ENCODE assay signal across 1 cellular context in genomic region chr20:2986466-2986865, GRCh38.
TF ChIP-seq lines count a peak whose summit lies in the region.

No MANE protein-coding gene starts in this region.

TF ChIP-seq in SK-N-SH, 30 proteins besides CTCF, POLR2A, EP300 and RAD21 (continued from another document):
- no peak for TF ChIP-seq RCOR1 (IDR thresholded peaks at IDR 0.05; ENCODE audit: low read length)
- no peak for TF ChIP-seq SMC3 (IDR thresholded peaks at IDR 0.05; ENCODE audit: low read depth, low read length)
TF ChIP-seq in SK-N-SH: peak in this region for 0.
